Comparison of ENCODE assay signal across 8 cellular contexts in genomic region chr19:41297628-41298326, GRCh38. TPM values are rescaled to one million over a fixed set of nuclear protein-coding genes. Genes with fewer than 3 reads are reported as not detected.
DNase-seq lines count a peak whose midpoint lies in the region; ATAC-seq, FAIRE-seq and TF ChIP-seq lines count a peak whose summit lies in the region.

No MANE protein-coding gene starts in this region.

- no peak overlapping the region for H2AK5ac ChIP-seq in neuronal stem cell (ENCODE audit: low read depth, low read length)

- no peaks in the 10 kb centered on the region for H3K27me3 Mint-ChIP-seq in glutamatergic neuron (ENCODE audit: unreplicated experiment)

- no peak overlapping the region for H2AFZ ChIP-seq in neuronal stem cell (ENCODE audit: low read length)

- TF ChIP-seq CTCF in glutamatergic neuron (IDR thresholded peaks at IDR 0.05; ENCODE audit: partially characterized antibody, unreplicated experiment) = no peak

- peak overlapping the region; percentile 39 to 68 for H3K9ac ChIP-seq in stomach smooth muscle (ENCODE audit: low read length in 2 of 2)
- no peak overlapping the region for H3K9ac ChIP-seq in neuronal stem cell (ENCODE audit: low read depth, low read length, poor library complexity)

- H4K8ac ChIP-seq in neuronal stem cell (ENCODE audit: low read depth, low read length) = no peak overlapping the region

- H3K36me3 ChIP-seq in stomach smooth muscle (ENCODE audit: control insufficient read depth in 2 of 2, insufficient read depth in 2 of 2, low read length in 2 of 2) (peaks cover 49 to 60% of the 10 kb centered on the region in 2 donors), neuronal stem cell (replicated peaks in 1 of 2; ENCODE audit: control insufficient read depth in 2 of 2, insufficient read depth in 2 of 2, low read length in 2 of 2) (peaks cover 84 to 100% of the 10 kb centered on the region in 2 donors)

- peaks cover 11% of the 10 kb centered on the region for H3K4me1 Mint-ChIP-seq in glutamatergic neuron (ENCODE audit: low read depth, unreplicated experiment)

- peak overlapping the region; percentile 90 for H3K27ac Mint-ChIP-seq in glutamatergic neuron (ENCODE audit: unreplicated experiment)

- H2BK5ac ChIP-seq in neuronal stem cell (ENCODE audit: low read length) = no peak overlapping the region

- no peak overlapping the region for H3K14ac ChIP-seq in neuronal stem cell (ENCODE audit: low read length)

- H3K23ac ChIP-seq in neuronal stem cell (ENCODE audit: low read depth, low read length, poor library complexity) = no peak overlapping the region

- DNase-seq in GM12892 (ENCODE audit: insufficient read length) (peak; percentile 83), NCI-H526 (lab: John Stamatoyannopoulos, UW) (peak; percentile 51 to 81), glutamatergic neuron (no peak), neuronal stem cell (ENCODE audit: low spot score) (no peak), NCI-H2081 (lab: John Stamatoyannopoulos, UW) (no peak), NCI-H2171 (lab: John Stamatoyannopoulos, UW) (no peak)

- H3K27me3 ChIP-seq in stomach smooth muscle (ENCODE audit: control insufficient read depth in 1 of 2, insufficient read depth in 2 of 2, low read length in 2 of 2) (no peaks in the 10 kb centered on the region), neuronal stem cell (ENCODE audit: control insufficient read depth in 3 of 3, insufficient read depth in 3 of 3, low read depth in 1 of 3, low read length in 3 of 3) (no peaks in the 10 kb centered on the region)

- peaks cover 5% of the 10 kb centered on the region for H3K36me3 Mint-ChIP-seq in glutamatergic neuron (ENCODE audit: unreplicated experiment)

- peak; percentile 65 for ATAC-seq in GM21576 (IDR thresholded peaks at IDR 0.05; ENCODE audit: unreplicated experiment)

- TF ChIP-seq POLR2A in GM12892 (IDR thresholded peaks at IDR 0.05; ENCODE audit: low read depth, low read length) = peak; percentile 43; the same call in 1 of the 2 replicates

- FAIRE-seq in GM12892 (lab: Jason Lieb, UNC) = peak; percentile 100

- H3K4me2 ChIP-seq in neuronal stem cell (ENCODE audit: insufficient read depth, low read length, poor library complexity, severe bottlenecking) = no peak overlapping the region

- no CpG with 5 or more reads among the region's 7 CpGs for WGBS in neuronal stem cell (ENCODE audit: extremely low coverage in 2 of 2, insufficient read length in 2 of 2, insufficient replicate concordance in 1 of 2), 2 donors

- H3K4me3 Mint-ChIP-seq in glutamatergic neuron (ENCODE audit: unreplicated experiment) = no peak overlapping the region

- no peak overlapping the region for H4K91ac ChIP-seq in neuronal stem cell (ENCODE audit: low read depth, low read length, poor library complexity)

- H3K4me3 ChIP-seq in stomach smooth muscle (ENCODE audit: low read length in 2 of 2) = peak overlapping the region; percentile 14 to 55
- no peak overlapping the region for H3K4me3 ChIP-seq in neuronal stem cell (ENCODE audit: low read length in 2 of 2)

- no peaks in the 10 kb centered on the region for H3K9me3 ChIP-seq in stomach smooth muscle (ENCODE audit: control insufficient read depth in 2 of 2, low read length in 2 of 2)
- H3K9me3 ChIP-seq in neuronal stem cell (replicated peaks in 1 of 2; ENCODE audit: control insufficient read depth in 2 of 2, insufficient read depth in 1 of 2, low read depth in 1 of 2, low read length in 2 of 2) = no peaks in the 10 kb centered on the region

- no peak overlapping the region for H3K4ac ChIP-seq in neuronal stem cell (ENCODE audit: low read length)

- H3K79me1 ChIP-seq in neuronal stem cell (ENCODE audit: low read depth, low read length) = peaks cover 3% of the 10 kb centered on the region

- no peak overlapping the region for H2BK120ac ChIP-seq in neuronal stem cell (ENCODE audit: low read depth, low read length)

- H3K4me1 ChIP-seq in stomach smooth muscle (ENCODE audit: control insufficient read depth, insufficient read depth, low read length) = peaks cover 54% of the 10 kb centered on the region
- peaks cover 0 to 4% of the 10 kb centered on the region in 2 donors for H3K4me1 ChIP-seq in neuronal stem cell (ENCODE audit: control insufficient read depth in 2 of 2, insufficient read depth in 1 of 2, low read depth in 1 of 2, low read length in 2 of 2)

- H3K9me3 Mint-ChIP-seq in glutamatergic neuron (ENCODE audit: unreplicated experiment) = peaks cover 4% of the 10 kb centered on the region

- H2BK12ac ChIP-seq in neuronal stem cell (ENCODE audit: low read length) = no peak overlapping the region

- H3K18ac ChIP-seq in neuronal stem cell (ENCODE audit: low read length) = no peak overlapping the region

- H3K27ac ChIP-seq in stomach smooth muscle (ENCODE audit: low read length) (peak overlapping the region; percentile 96), neuronal stem cell (replicated peaks; ENCODE audit: low read length) (no peak overlapping the region)

- no peak overlapping the region for H2BK15ac ChIP-seq in neuronal stem cell (ENCODE audit: low read length)

RNA-seq across cellular contexts. Expression of gene CCDC97, which starts 12.2 kb away (rescaled TPM):
- 12.6 TPM for polyA plus RNA-seq in GM12892 (2012; ENCODE audit: missing spikeins)
- total RNA-seq in glutamatergic neuron (ENCODE audit: unreplicated experiment) = 36.7 TPM
- polyA plus RNA-seq in neuronal stem cell (2013, experiment 1 of 2) = 21.6 TPM
- polyA plus RNA-seq in neuronal stem cell (2013, experiment 2 of 2) = 20.9 TPM

RNA-seq across cellular contexts. Expression of gene HNRNPUL1, which starts 33.6 kb away (rescaled TPM):
- polyA plus RNA-seq in GM12892 (2012; ENCODE audit: missing spikeins) = 128 TPM
- 201 TPM for total RNA-seq in glutamatergic neuron (ENCODE audit: unreplicated experiment)
- 268 TPM for polyA plus RNA-seq in neuronal stem cell (2013, experiment 1 of 2)
- 278 TPM for polyA plus RNA-seq in neuronal stem cell (2013, experiment 2 of 2)

RNA-seq across cellular contexts. Expression of gene TGFB1, which starts 55.9 kb away (rescaled TPM):
- polyA plus RNA-seq in GM12892 (2012; ENCODE audit: missing spikeins) = 23.4 TPM
- total RNA-seq in glutamatergic neuron (ENCODE audit: unreplicated experiment) = 26.0 TPM
- 6.1 TPM for polyA plus RNA-seq in neuronal stem cell (2013, experiment 1 of 2)
- 6.1 TPM for polyA plus RNA-seq in neuronal stem cell (2013, experiment 2 of 2)

Comparison
In these comparisons a context has a peak if more than half of its experiments do, and no peak if none do; other contexts are left out.
1. DNase-seq: peak in GM12892 (single experiment) and NCI-H526 (2 of 2); none in glutamatergic neuron (single experiment), neuronal stem cell (single experiment), NCI-H2081 (0 of 2) and NCI-H2171 (single experiment).
2. H3K4me3 ChIP-seq: peak in stomach smooth muscle (2 of 2); none in neuronal stem cell (0 of 2).